Comparison of ENCODE assay signal across 8 cellular contexts in the genomic region with DNA sequence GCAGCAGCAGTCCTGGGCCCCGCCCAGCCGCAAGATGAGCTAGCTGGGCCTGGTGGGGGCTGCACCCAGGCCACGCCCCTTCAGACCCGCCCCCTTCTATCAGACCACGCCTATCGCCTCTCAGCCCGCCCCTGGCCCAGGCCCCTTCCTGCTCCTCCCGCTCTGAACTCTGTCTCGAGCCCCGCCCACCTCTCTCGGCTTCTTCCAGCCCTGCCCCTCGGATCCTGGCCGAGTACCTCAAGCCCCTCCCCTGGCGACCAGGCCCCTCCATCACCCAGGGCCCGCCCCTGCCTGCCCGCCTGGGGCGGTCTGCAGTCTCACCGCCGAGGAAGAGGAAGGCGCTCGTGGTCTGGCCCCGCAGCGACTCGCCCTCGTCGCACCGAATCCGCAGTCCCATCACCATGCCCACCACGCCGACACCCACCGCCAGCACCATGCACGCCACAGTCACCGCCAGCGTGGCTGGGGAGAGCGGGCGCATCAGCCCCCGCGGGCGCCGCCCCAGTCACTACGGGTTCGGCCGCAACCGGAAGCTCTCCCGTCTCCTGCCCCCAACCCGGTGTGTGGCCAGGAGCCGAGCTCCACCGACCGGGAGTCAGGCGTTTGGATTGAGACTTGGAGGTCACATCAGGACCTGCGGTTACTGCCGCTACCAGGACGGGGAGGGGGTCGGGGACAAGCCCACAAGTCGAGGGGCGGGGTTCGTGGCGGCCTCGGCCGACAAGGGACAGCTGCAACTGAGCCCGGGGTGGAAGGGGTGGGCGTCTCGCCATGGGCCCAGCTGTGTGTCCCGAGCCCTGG. TPM values are rescaled to one million over a fixed set of nuclear protein-coding genes. Genes with fewer than 3 reads are reported as not detected.
DNase-seq lines count a peak whose midpoint lies in the region; ATAC-seq and TF ChIP-seq lines count a peak whose summit lies in the region.

No MANE protein-coding gene starts in this region.

- H3K4me3 ChIP-seq in foreskin fibroblast (ENCODE audit: low read depth in 1 of 2, low read length in 2 of 2) = peak overlapping the region; percentile 97 to 99
- H3K4me3 ChIP-seq in neural progenitor cell = peak overlapping the region; percentile 80
- peak overlapping the region; percentile 85 to 91 for H3K4me3 ChIP-seq in stomach smooth muscle (ENCODE audit: low read length in 2 of 2)

- no peaks in the 10 kb centered on the region for H3K36me3 Mint-ChIP-seq in neural progenitor cell

- H3K27me3 ChIP-seq in neural progenitor cell = no peaks in the 10 kb centered on the region
- H3K27me3 ChIP-seq in stomach smooth muscle (ENCODE audit: control insufficient read depth in 1 of 2, insufficient read depth in 2 of 2, low read length in 2 of 2) = peaks cover 0 to under 1% of the 10 kb centered on the region in 2 donors

- peak overlapping the region; percentile 93 for H3K4me2 ChIP-seq in neural progenitor cell

- peak; percentile 65 for ATAC-seq in GM21360 (IDR thresholded peaks at IDR 0.05; ENCODE audit: unreplicated experiment)

- peaks cover 24% of the 10 kb centered on the region for H3K4me1 Mint-ChIP-seq in neural progenitor cell

- no peaks in the 10 kb centered on the region for H3K9me3 Mint-ChIP-seq in neural progenitor cell

- H2AFZ ChIP-seq in neural progenitor cell (replicated peaks) = peak overlapping the region; percentile 68

- H3K4me3 Mint-ChIP-seq in neural progenitor cell = peak overlapping the region; percentile 99

- H3K4me1 ChIP-seq in neural progenitor cell = peaks cover 7% of the 10 kb centered on the region
- H3K4me1 ChIP-seq in stomach smooth muscle (ENCODE audit: control insufficient read depth, insufficient read depth, low read length) = peaks cover 38% of the 10 kb centered on the region

- H3K36me3 ChIP-seq in neural progenitor cell (no peaks in the 10 kb centered on the region), stomach smooth muscle (ENCODE audit: control insufficient read depth in 2 of 2, insufficient read depth in 2 of 2, low read length in 2 of 2) (no peaks in the 10 kb centered on the region)

- H3K27me3 Mint-ChIP-seq in neural progenitor cell (ENCODE audit: insufficient read depth, low read depth) = peaks cover 13% of the 10 kb centered on the region

- DNase-seq in COLO668 (lab: John Stamatoyannopoulos, UW; ENCODE audit: unreplicated experiment) (peak; percentile 92), HT1080 (ENCODE audit: low read depth) (peak; percentile 98), SIG-M5 (lab: John Stamatoyannopoulos, UW) (peak; percentile 76), foreskin fibroblast (peak; percentile 99 to 100), neural progenitor cell (ENCODE audit: low spot score) (peak; percentile 99)
- DNase-seq in activated gamma-delta T cell treated with anti-CD3 and anti-CD28 coated beads, Interleukin-2, amount 50 U/mL, for 16 hours (ENCODE audit: low read depth) = peak; percentile 94

- TF ChIP-seq CTCF in foreskin fibroblast (IDR thresholded peaks at IDR 0.05; ENCODE audit: low read depth, low read length) (no peak), neural progenitor cell (IDR thresholded peaks at IDR 0.05) (no peak)

- peaks cover 14% of the 10 kb centered on the region for H3F3A ChIP-seq in neural progenitor cell (ENCODE audit: low read depth)

- H3K9me3 ChIP-seq in neural progenitor cell (ENCODE audit: low read depth) (no peaks in the 10 kb centered on the region), stomach smooth muscle (ENCODE audit: control insufficient read depth in 2 of 2, low read length in 2 of 2) (no peaks in the 10 kb centered on the region)

- no peaks in the 10 kb centered on the region for H4K20me1 ChIP-seq in neural progenitor cell (ENCODE audit: low read depth)

- H3K27ac ChIP-seq in neural progenitor cell = peak overlapping the region; percentile 76
- peak overlapping the region; percentile 99 for H3K27ac ChIP-seq in stomach smooth muscle (ENCODE audit: low read length)

- no peak overlapping the region for H3K27ac Mint-ChIP-seq in neural progenitor cell

- H3K79me2 ChIP-seq in neural progenitor cell (ENCODE audit: low read depth) = no peaks in the 10 kb centered on the region

- H3K9ac ChIP-seq in neural progenitor cell (peak overlapping the region; percentile 29), stomach smooth muscle (ENCODE audit: low read length in 2 of 2) (peak overlapping the region; percentile 72 to 96)

RNA-seq across cellular contexts. Expression of a gene that starts 1.0 kb away (rescaled TPM):
- total RNA-seq in HT1080 (2014; rRNA removed; shearing (Covaris generic)) = not detected in 2 replicates
- polyA plus RNA-seq in HT1080 (2015; cell fraction: cytosol; rRNA removed) = not detected in 2 replicates
- polyA plus RNA-seq in HT1080 (2015; cell fraction: nucleus; rRNA removed) = not detected in 2 replicates
- total RNA-seq in neural progenitor cell (ENCODE audit: low replicate concordance) = not detected in 2 replicates

RNA-seq across cellular contexts. Expression of a gene that starts 1.6 kb away (rescaled TPM):
- total RNA-seq in HT1080 (2014; rRNA removed; shearing (Covaris generic)) = 68.4 and 92.5 TPM in 2 replicates
- polyA plus RNA-seq in HT1080 (2015; cell fraction: cytosol; rRNA removed) = 73.8 and 93.5 TPM in 2 replicates
- polyA plus RNA-seq in HT1080 (2015; cell fraction: nucleus; rRNA removed) = 44.5 and 47.5 TPM in 2 replicates
- total RNA-seq in neural progenitor cell (ENCODE audit: low replicate concordance) = 27.0 and 38.9 TPM in 2 replicates

RNA-seq across cellular contexts. Expression of a gene that starts 4.7 kb away (rescaled TPM):
- not detected in 2 replicates for total RNA-seq in HT1080 (2014; rRNA removed; shearing (Covaris generic))
- polyA plus RNA-seq in HT1080 (2015; cell fraction: cytosol; rRNA removed) = not detected in 2 replicates
- polyA plus RNA-seq in HT1080 (2015; cell fraction: nucleus; rRNA removed) = not detected in 2 replicates
- not detected in 2 replicates for total RNA-seq in neural progenitor cell (ENCODE audit: low replicate concordance)

RNA-seq across cellular contexts. Expression of a gene that starts 20.0 kb away (rescaled TPM):
- total RNA-seq in HT1080 (2014; rRNA removed; shearing (Covaris generic)) = not detected in 2 replicates
- polyA plus RNA-seq in HT1080 (2015; cell fraction: cytosol; rRNA removed) = not detected in 2 replicates
- not detected in 2 replicates for polyA plus RNA-seq in HT1080 (2015; cell fraction: nucleus; rRNA removed)
- total RNA-seq in neural progenitor cell (ENCODE audit: low replicate concordance) = 0.26 and 3.2 TPM in 2 replicates

RNA-seq across cellular contexts. Expression of a gene that starts 22.6 kb away (rescaled TPM):
- total RNA-seq in HT1080 (2014; rRNA removed; shearing (Covaris generic)) = not detected in 2 replicates
- not detected in 2 replicates for polyA plus RNA-seq in HT1080 (2015; cell fraction: cytosol; rRNA removed)
- polyA plus RNA-seq in HT1080 (2015; cell fraction: nucleus; rRNA removed) = 0.12 TPM in 1 of 2 replicates, not detected in the other
- 0.37 TPM in 1 of 2 replicates, not detected in the other for total RNA-seq in neural progenitor cell (ENCODE audit: low replicate concordance)

Comparison
In these comparisons a context has a peak if more than half of its experiments do, and no peak if none do; other contexts are left out.
1. Peak in every context shown above with its lines: DNase-seq, ATAC-seq, H3K4me3 ChIP-seq and H3K27ac ChIP-seq.